Comparison of ENCODE assay signal across 26 cellular contexts in the genomic region with DNA sequence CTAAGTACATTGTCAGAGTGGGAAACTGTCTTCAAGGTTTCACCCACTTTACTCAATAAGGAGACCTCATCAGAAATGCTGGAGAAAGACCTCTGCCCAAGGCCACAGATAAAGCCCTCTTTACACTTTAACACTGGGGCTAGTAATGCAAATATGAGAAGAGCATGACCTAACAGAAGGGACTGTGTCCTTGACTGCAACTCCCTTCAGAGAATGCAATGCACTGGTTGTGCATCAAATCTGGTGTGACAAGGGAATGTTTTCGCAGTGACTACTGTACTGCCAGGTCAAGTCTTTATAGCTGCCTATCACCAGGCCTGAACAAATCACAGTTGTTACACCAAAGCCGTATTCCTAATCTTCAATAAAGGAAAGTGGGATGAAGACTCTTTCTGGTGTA. TPM values are rescaled to one million over a fixed set of nuclear protein-coding genes. Genes with fewer than 3 reads are reported as not detected.
"Had no signal": no experiment of that assay in that cellular context is flagged by ENCODE, and none has a peak within 500 bp of the region (broad histone marks: within the 10 kb centered on the region; RNA-seq: fewer than 3 reads in every experiment).

No MANE protein-coding gene starts in this region.

- H3K27ac Mint-ChIP-seq: activated CD8-positive, alpha-beta T cell treated with anti-CD3 and anti-CD28 coated beads, Interleukin-2, amount 10 ng/mL, durations not matched to agents 7 days and 5 days; activated naive CD8-positive, alpha-beta T cell treated with anti-CD3 and anti-CD28 coated beads, Interleukin-2, amount 10 ng/mL, durations not matched to agents 7 days and 5 days; T-helper 17 cell; WTC11 had no signal

- H2AFZ ChIP-seq: PC-9 had no signal

- H3K4me3 ChIP-seq: adrenal gland, breast epithelium, PC-9 had no signal

- H3K4me3 Mint-ChIP-seq: activated CD8-positive, alpha-beta T cell treated with anti-CD3 and anti-CD28 coated beads, Interleukin-2, amount 10 ng/mL, durations not matched to agents 7 days and 5 days; activated naive CD8-positive, alpha-beta T cell treated with anti-CD3 and anti-CD28 coated beads, Interleukin-2, amount 10 ng/mL, durations not matched to agents 7 days and 5 days; T-helper 17 cell; WTC11 had no signal

- H3K4me1 ChIP-seq: adrenal gland, breast epithelium had no signal

- H3K27ac ChIP-seq: adrenal gland, breast epithelium, PC-9 had no signal

- H3K27me3 ChIP-seq: adrenal gland, breast epithelium had no signal

- H3K9me3 ChIP-seq: adrenal gland, breast epithelium had no signal

- H3K9me3 Mint-ChIP-seq: activated naive CD8-positive, alpha-beta T cell treated with anti-CD3 and anti-CD28 coated beads, Interleukin-2, amount 10 ng/mL, durations not matched to agents 7 days and 5 days; WTC11 had no signal

- H3K4me1 Mint-ChIP-seq: activated naive CD8-positive, alpha-beta T cell treated with anti-CD3 and anti-CD28 coated beads, Interleukin-2, amount 10 ng/mL, durations not matched to agents 7 days and 5 days; T-helper 17 cell; WTC11 had no signal

- H3K4me2 ChIP-seq: PC-9 had no signal

- DNase-seq: activated CD4-positive, alpha-beta T cell treated with anti-CD3 and anti-CD28 coated beads for 48 hours; activated CD4-positive, alpha-beta T cell treated with anti-CD3 and anti-CD28 coated beads, Interleukin-2, amount 50 U/mL, for 4 hours; activated CD4-positive, CD25-positive, alpha-beta regulatory T cell treated with anti-CD3 and anti-CD28 coated beads, Interleukin-2, amount 50 U/mL, for 72 hours; activated CD8-positive, alpha-beta memory T cell treated with anti-CD3 and anti-CD28 coated beads, Interleukin-2, amount 50 U/mL, for 48 hours; activated CD8-positive, alpha-beta T cell treated with anti-CD3 and anti-CD28 coated beads, Interleukin-2, amount 10 ng/mL, durations not matched to agents 7 days and 5 days; activated naive CD4-positive, alpha-beta T cell treated with anti-CD3 and anti-CD28 coated beads, Interleukin-2, amount 50 U/mL, for 16 hours; activated naive CD8-positive, alpha-beta T cell treated with anti-CD3 and anti-CD28 coated beads, Interleukin-2, amount 10 ng/mL, durations not matched to agents 7 days and 5 days; activated T-cell treated with anti-CD3 and anti-CD28 coated beads, Interleukin-2, amount 50 U/mL, for 1 hour; adrenal gland; Karpas-422; MM.1S; NCI-H1105 treated with DMSO at 0.1 percent for 48 hours; NCI-H146; NCI-H187 treated with DMSO at 0.1 percent for 48 hours; NCI-H2081 treated with DMSO at 0.1 percent for 48 hours; NCI-H2171; NCI-H2227 treated with DMSO at 0.1 percent for 48 hours; NCI-H446 treated with DMSO at 0.1 percent for 48 hours; NCI-H524 treated with DMSO at 0.1 percent for 48 hours; NK-92 treated with Interleukin-12 subunit alpha and Interleukin-12 subunit beta, amount 100 ng/mL, for 24 hours; PC-9; SIG-M5; T-helper 17 cell; T-helper 9 cell had no signal

- H3K36me3 ChIP-seq: adrenal gland had no signal

- H3K36me3 Mint-ChIP-seq: activated naive CD8-positive, alpha-beta T cell treated with anti-CD3 and anti-CD28 coated beads, Interleukin-2, amount 10 ng/mL, durations not matched to agents 7 days and 5 days; WTC11 had no signal

- H3K27me3 Mint-ChIP-seq: activated naive CD8-positive, alpha-beta T cell treated with anti-CD3 and anti-CD28 coated beads, Interleukin-2, amount 10 ng/mL, durations not matched to agents 7 days and 5 days; T-helper 17 cell had no signal

- ATAC-seq: activated CD8-positive, alpha-beta T cell treated with anti-CD3 and anti-CD28 coated beads, Interleukin-2, amount 10 ng/mL, durations not matched to agents 7 days and 5 days; T-helper 17 cell; WTC11 had no signal

RNA-seq across cellular contexts. Expression of gene CDH19, which starts 28.6 kb away (rescaled TPM):
- total RNA-seq: activated CD8-positive, alpha-beta T cell treated with anti-CD3 and anti-CD28 coated beads, Interleukin-2, amount 10 ng/mL, durations not matched to agents 7 days and 5 days; activated naive CD8-positive, alpha-beta T cell treated with anti-CD3 and anti-CD28 coated beads, Interleukin-2, amount 10 ng/mL, durations not matched to agents 7 days and 5 days; PC-9; T-helper 17 cell; WTC11 had no signal
